In genomic region chr1:180693564-180694244, GRCh38 we compare ENCODE assay signal across 1 cellular context.
TF ChIP-seq lines count a peak whose summit lies in the region.

No MANE protein-coding gene starts in this region.

TF ChIP-seq in WTC11, 78 proteins besides CTCF, POLR2A, EP300 and RAD21 (continued from another document):
- TF ChIP-seq AFF4 (CRISPR knock-in tag; IDR thresholded peaks at IDR 0.05; ENCODE audit: borderline replicate concordance) = no peak
